Comparison of ENCODE assay signal across 1 cellular context in the genomic region with DNA sequence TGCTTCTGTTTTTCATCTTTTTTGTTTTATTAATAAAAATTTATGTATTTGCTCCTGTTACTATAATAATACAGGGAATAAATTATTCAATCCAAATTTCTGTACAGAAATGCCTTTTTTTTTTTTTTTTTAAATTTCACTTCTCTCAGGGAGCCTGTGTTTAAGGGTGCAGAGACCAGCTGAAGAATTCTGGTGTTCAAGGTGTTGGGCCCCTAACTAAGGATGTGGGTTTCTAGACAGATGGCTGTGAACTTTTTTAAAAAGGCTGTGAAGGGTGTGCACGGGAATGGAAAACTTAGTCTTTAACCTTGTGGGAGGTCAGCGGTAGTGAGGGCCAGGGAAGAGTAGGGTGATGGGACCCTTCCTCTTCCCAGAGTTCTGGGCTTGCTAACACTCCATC.
TF ChIP-seq lines count a peak whose summit lies in the region.

No MANE protein-coding gene starts in this region.

TF ChIP-seq in WTC11, 78 proteins besides CTCF, POLR2A, EP300 and RAD21 (continued from another document):
- no peak for TF ChIP-seq ELF4 (CRISPR knock-in tag; IDR thresholded peaks at IDR 0.05; ENCODE audit: low read depth)
- TF ChIP-seq ATF3 (CRISPR knock-in tag; conservative IDR thresholded peaks at IDR 0.05) = no peak
- TF ChIP-seq, protein P1, sequence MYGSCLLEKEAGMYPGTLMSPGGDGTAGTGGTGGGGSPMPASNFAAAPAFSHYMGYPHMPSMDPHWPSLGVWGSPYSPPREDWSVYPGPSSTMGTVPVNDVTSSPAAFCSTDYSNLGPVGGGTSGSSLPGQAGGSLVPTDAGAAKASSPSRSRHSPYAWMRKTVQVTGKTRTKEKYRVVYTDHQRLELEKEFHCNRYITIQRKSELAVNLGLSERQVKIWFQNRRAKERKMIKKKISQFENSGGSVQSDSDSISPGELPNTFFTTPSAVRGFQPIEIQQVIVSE (CRISPR knock-in tag; IDR thresholded peaks at IDR 0.05; ENCODE audit: borderline replicate concordance) = no peak
